1 cellular context compared by ENCODE assay signal in genomic region chr17:63819585-63820537, GRCh38.
A peak's percentile ranks its signal among the peaks of the same experiment; 100 is the strongest.
TF ChIP-seq lines count a peak whose summit lies in the region.

No MANE protein-coding gene starts in this region.

TF ChIP-seq in PFSK-1, 5 proteins besides CTCF, POLR2A, EP300 and RAD21:
- TF ChIP-seq POLR2AphosphoS5 (IDR thresholded peaks at IDR 0.05; ENCODE audit: low read depth, low read length) (0 out of 2 replicates have a peak, but pooled peaks have one; percentile 45), TAF1 (IDR thresholded peaks at IDR 0.05; ENCODE audit: borderline replicate concordance, insufficient read depth, low read length) (no peak)
